ENCODE assay signal across 22 cellular contexts in the genomic region with DNA sequence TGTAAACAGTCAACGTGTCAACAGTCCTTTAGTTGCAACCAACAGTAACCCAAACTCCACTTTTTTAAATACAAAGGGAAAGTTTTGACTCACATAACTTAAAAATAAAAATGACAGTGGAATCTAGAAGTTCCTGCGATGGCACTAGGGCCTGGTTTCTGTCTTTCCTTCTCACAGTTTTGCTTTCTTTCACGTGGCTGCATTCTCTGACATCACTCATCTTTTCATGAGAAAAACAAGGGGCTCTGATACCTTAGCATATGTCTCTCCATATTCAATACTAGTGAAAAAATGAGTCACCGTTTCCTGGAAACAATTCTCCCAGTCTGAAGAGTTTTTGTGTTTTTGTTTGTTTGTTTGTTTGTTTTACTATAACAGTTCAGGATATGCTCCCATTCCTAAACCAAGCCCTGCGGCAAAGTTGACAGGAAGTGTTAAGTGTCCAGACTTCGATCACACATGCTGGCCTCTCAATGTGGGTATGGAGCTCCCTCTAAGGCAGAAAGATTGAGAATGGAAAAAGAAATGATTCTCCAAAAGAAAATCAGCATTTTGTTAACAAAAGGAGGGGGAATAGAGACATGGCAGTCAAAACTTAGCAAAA.
DNase-seq lines count a peak whose midpoint lies in the region; ATAC-seq and TF ChIP-seq lines count a peak whose summit lies in the region.
"Had no signal": no experiment of that assay in that cellular context is flagged by ENCODE, and none has a peak within 500 bp of the region (broad histone marks: within the 10 kb centered on the region; RNA-seq: fewer than 3 reads in every experiment).

No MANE protein-coding gene starts in this region.

- ATAC-seq in activated CD4-positive, alpha-beta T cell treated with anti-CD3 and anti-CD28 coated beads for 36 hours = peak; percentile 94
- no peak for ATAC-seq in GM19324 (IDR thresholded peaks at IDR 0.05; ENCODE audit: low FRiP score, unreplicated experiment)
- ATAC-seq: HCT116; left colon; natural killer cell treated with Interleukin-12 subunit alpha and Interleukin-12 subunit beta and Interleukin-15 and Interleukin-18, amount 100 ng/mL, for 72 hours had no signal

- H3K36me3 Mint-ChIP-seq in activated CD4-positive, alpha-beta T cell treated with anti-CD3 and anti-CD28 coated beads for 36 hours (ENCODE audit: low read depth) = peaks cover 3% of the 10 kb centered on the region
- no peaks in the 10 kb centered on the region for H3K36me3 Mint-ChIP-seq in activated CD4-positive, alpha-beta memory T cell treated with anti-CD3 and anti-CD28 coated beads, Interleukin-2, amount 10 ng/mL, durations not matched to agents 7 days and 5 days (ENCODE audit: low read depth)
- H3K36me3 Mint-ChIP-seq: natural killer cell treated with Interleukin-12 subunit alpha and Interleukin-12 subunit beta and Interleukin-15 and Interleukin-18, amount 100 ng/mL, for 72 hours had no signal

- H3K9me3 Mint-ChIP-seq in activated CD4-positive, alpha-beta T cell treated with anti-CD3 and anti-CD28 coated beads for 36 hours (ENCODE audit: low read depth) = no peaks in the 10 kb centered on the region
- H3K9me3 Mint-ChIP-seq in activated CD4-positive, alpha-beta memory T cell treated with anti-CD3 and anti-CD28 coated beads, Interleukin-2, amount 10 ng/mL, durations not matched to agents 7 days and 5 days = peaks cover 11% of the 10 kb centered on the region
- H3K9me3 Mint-ChIP-seq: central memory CD8-positive, alpha-beta T cell had no signal

- no peak overlapping the region for H3K4me3 Mint-ChIP-seq in activated CD4-positive, alpha-beta T cell treated with anti-CD3 and anti-CD28 coated beads for 36 hours
- H3K4me3 Mint-ChIP-seq in activated CD4-positive, alpha-beta memory T cell treated with anti-CD3 and anti-CD28 coated beads, Interleukin-2, amount 10 ng/mL, durations not matched to agents 7 days and 5 days = no peak overlapping the region
- H3K4me3 Mint-ChIP-seq: activated B cell treated with CpG ODN at 0.5 μM for 24 hours; central memory CD8-positive, alpha-beta T cell; natural killer cell treated with Interleukin-12 subunit alpha and Interleukin-12 subunit beta and Interleukin-15 and Interleukin-18, amount 100 ng/mL, for 72 hours had no signal

- CTCF ChIA-PET in activated CD4-positive, alpha-beta T cell treated with anti-CD3 and anti-CD28 coated beads for 36 hours (lab: Charles Lee) = interaction anchor here (0.8 kb wide), 1 partner anchor 16 kb away, joined by 3 read pairs; no protein-coding TSS in a partner anchor
- CTCF ChIA-PET in activated CD4-positive, alpha-beta memory T cell treated with anti-CD3 and anti-CD28 coated beads, Interleukin-2, amount 10 ng/mL, durations not matched to agents 7 days and 5 days (lab: Charles Lee) = no interaction called here

- no peak overlapping the region for H3K4me3 ChIP-seq in fibroblast of mammary gland (ENCODE audit: control insufficient read depth, low read depth, low read length)
- H3K4me3 ChIP-seq: ascending aorta; BLaER1 treated with 17β-estradiol and CSF1 and Interleukin-3, amounts not matched to agents 10 nM and 100 nM; vagina had no signal

- H3K27ac Mint-ChIP-seq in activated CD4-positive, alpha-beta T cell treated with anti-CD3 and anti-CD28 coated beads for 36 hours = peak overlapping the region; percentile 74
- peak overlapping the region; percentile 4 for H3K27ac Mint-ChIP-seq in activated CD4-positive, alpha-beta memory T cell treated with anti-CD3 and anti-CD28 coated beads, Interleukin-2, amount 10 ng/mL, durations not matched to agents 7 days and 5 days
- H3K27ac Mint-ChIP-seq: activated B cell treated with CpG ODN at 0.5 μM for 24 hours; natural killer cell treated with Interleukin-12 subunit alpha and Interleukin-12 subunit beta and Interleukin-15 and Interleukin-18, amount 100 ng/mL, for 72 hours had no signal

- H3K27me3 Mint-ChIP-seq in activated CD4-positive, alpha-beta T cell treated with anti-CD3 and anti-CD28 coated beads for 36 hours = no peaks in the 10 kb centered on the region
- no peaks in the 10 kb centered on the region for H3K27me3 Mint-ChIP-seq in activated CD4-positive, alpha-beta memory T cell treated with anti-CD3 and anti-CD28 coated beads, Interleukin-2, amount 10 ng/mL, durations not matched to agents 7 days and 5 days
- H3K27me3 Mint-ChIP-seq: activated B cell treated with CpG ODN at 0.5 μM for 24 hours; central memory CD8-positive, alpha-beta T cell; natural killer cell treated with Interleukin-12 subunit alpha and Interleukin-12 subunit beta and Interleukin-15 and Interleukin-18, amount 100 ng/mL, for 72 hours had no signal

- POLR2A ChIA-PET in activated CD4-positive, alpha-beta T cell treated with anti-CD3 and anti-CD28 coated beads for 36 hours (lab: Charles Lee) = no interaction called here
- POLR2A ChIA-PET in activated CD4-positive, alpha-beta memory T cell treated with anti-CD3 and anti-CD28 coated beads, Interleukin-2, amount 10 ng/mL, durations not matched to agents 7 days and 5 days (lab: Charles Lee) = no interaction called here

- H3K4me1 Mint-ChIP-seq in activated CD4-positive, alpha-beta T cell treated with anti-CD3 and anti-CD28 coated beads for 36 hours = peaks cover 36% of the 10 kb centered on the region
- peaks cover 10% of the 10 kb centered on the region for H3K4me1 Mint-ChIP-seq in activated CD4-positive, alpha-beta memory T cell treated with anti-CD3 and anti-CD28 coated beads, Interleukin-2, amount 10 ng/mL, durations not matched to agents 7 days and 5 days
- H3K4me1 Mint-ChIP-seq: activated B cell treated with CpG ODN at 0.5 μM for 24 hours; central memory CD8-positive, alpha-beta T cell had no signal

- intact Hi-C loops in activated CD4-positive, alpha-beta T cell treated with anti-CD3 and anti-CD28 coated beads for 36 hours (cut with DNase I, micrococcal nuclease) = no loop called here

- DNase-seq in activated CD4-positive, alpha-beta T cell treated with anti-CD3 and anti-CD28 coated beads for 36 hours = peak; percentile 15
- DNase-seq in activated CD4-positive, alpha-beta T cell treated with anti-CD3 and anti-CD28 coated beads, Interleukin-2, amount 50 U/mL, for 1 hour = no peak
- peak; percentile 56 for DNase-seq in EH (ENCODE audit: low read depth)
- DNase-seq in activated CD4-positive, alpha-beta memory T cell treated with anti-CD3 and anti-CD28 coated beads, Interleukin-2, amount 10 ng/mL, durations not matched to agents 7 days and 5 days = no peak
- DNase-seq in fibroblast of mammary gland (ENCODE audit: low read depth) = peak; percentile 21
- no peak for DNase-seq in NCI-H446 (lab: John Stamatoyannopoulos, UW)
- DNase-seq in CD1c-positive myeloid dendritic cell (ENCODE audit: extremely low spot score) = no peak
- DNase-seq: activated B cell treated with CpG ODN at 0.5 μM for 24 hours; left colon; NCI-H1694; NCI-H748 treated with DMSO at 0.1 percent for 48 hours; SIG-M5; stimulated activated CD4-positive, alpha-beta T cell treated with anti-CD3 and anti-CD28 coated beads, Interleukin-4, amount 100 ng/mL, for 1 hour; substantia nigra; T-helper 9 cell had no signal

- no peak for TF ChIP-seq CTCF in fibroblast of mammary gland (conservative IDR thresholded peaks at IDR 0.05; ENCODE audit: control insufficient read depth, insufficient read depth, low read depth, low read length)

Comparison
In these comparisons a context has a peak if more than half of its experiments do, and no peak if none do; other contexts are left out.
1. DNase-seq: peak in activated CD4-positive, alpha-beta T cell treated with anti-CD3 and anti-CD28 coated beads for 36 hours (single experiment), EH (single experiment) and fibroblast of mammary gland (single experiment); none in activated CD4-positive, alpha-beta T cell treated with anti-CD3 and anti-CD28 coated beads, Interleukin-2, amount 50 U/mL, for 1 hour (single experiment), activated CD4-positive, alpha-beta memory T cell treated with anti-CD3 and anti-CD28 coated beads, Interleukin-2, amount 10 ng/mL, durations not matched to agents 7 days and 5 days (single experiment), NCI-H446 (0 of 2) and CD1c-positive myeloid dendritic cell (single experiment).